Comparison of ENCODE assay signal across 8 cellular contexts in the genomic region with DNA sequence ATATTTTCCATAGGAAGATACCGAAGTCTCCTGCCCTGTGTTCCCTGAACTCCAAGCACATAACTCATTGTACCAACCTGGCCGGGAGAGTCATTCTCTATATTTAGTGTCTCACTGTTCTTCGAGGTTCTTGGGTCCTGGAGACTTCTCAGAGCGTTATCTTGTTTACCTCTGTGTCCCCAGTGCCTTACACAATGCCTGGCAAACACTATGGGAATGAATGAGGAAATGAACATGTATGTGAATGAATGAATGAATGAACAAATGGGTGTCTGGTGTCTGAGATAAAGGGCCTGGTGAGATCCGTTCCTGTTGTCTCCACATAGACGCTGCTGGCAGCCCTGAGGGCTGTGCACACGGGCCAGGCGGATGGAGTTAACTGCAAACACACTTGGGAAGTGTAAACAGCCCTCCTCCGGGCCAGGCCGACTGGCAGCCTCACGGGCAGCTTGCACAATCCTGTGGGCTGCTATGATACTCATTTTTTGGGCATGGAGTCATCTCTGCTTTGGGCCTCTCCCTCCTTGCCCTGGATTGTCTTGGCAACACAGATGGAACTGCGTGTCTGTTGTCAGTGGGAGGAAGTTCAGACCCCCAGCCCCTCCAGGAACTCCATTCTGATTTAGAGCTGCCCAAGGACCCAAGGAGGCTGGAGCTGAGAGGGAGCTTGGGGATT.
DNase-seq lines count a peak whose midpoint lies in the region; ATAC-seq, FAIRE-seq and TF ChIP-seq lines count a peak whose summit lies in the region.

No MANE protein-coding gene starts in this region.

- intact Hi-C loops in sigmoid colon (cut with DNase I) = no loop called here

- peak in 1 of 4 donors; percentile 4 for TF ChIP-seq EP300 in sigmoid colon (IDR thresholded peaks at IDR 0.05)

- no peak for FAIRE-seq in small intestine (lab: Jason Lieb, UNC)

- no peak for TF ChIP-seq POLR2A in sigmoid colon (IDR thresholded peaks at IDR 0.05)

- no peak for ATAC-seq in GM19467 (IDR thresholded peaks at IDR 0.05; ENCODE audit: unreplicated experiment)
- ATAC-seq in activated T-cell treated with anti-CD3 and anti-CD28 coated beads, Interleukin-2, amount 50 U/mL, for 4 hours = no peak

- H3K9me3 ChIP-seq in sigmoid colon (peaks cover 0 to 6% (median under 1%) of the 10 kb centered on the region in 4 donors), small intestine (ENCODE audit: control insufficient read depth, low read depth) (no peaks in the 10 kb centered on the region)

- peak overlapping the region; percentile 48 to 69 (median 62) for H3K27ac ChIP-seq in sigmoid colon
- H3K27ac ChIP-seq in small intestine (ENCODE audit: low read depth in 1 of 2, low read length in 1 of 2) = peak overlapping the region in 1 of 2 donors; percentile 24

- H3K9me3 Mint-ChIP-seq in activated T-cell treated with anti-CD3 and anti-CD28 coated beads, Interleukin-2, amount 50 U/mL, for 4 hours = peaks cover 5% of the 10 kb centered on the region

- H3K4me3 ChIP-seq in sigmoid colon (no peak overlapping the region), small intestine (ENCODE audit: low read depth in 1 of 2, low read length in 2 of 2) (no peak overlapping the region)

- H3K27me3 ChIP-seq in sigmoid colon = no peaks in the 10 kb centered on the region
- H3K27me3 ChIP-seq in small intestine (ENCODE audit: control insufficient read depth in 2 of 2, insufficient read depth in 2 of 2, low read length in 2 of 2) = no peaks in the 10 kb centered on the region

- H3K4me3 Mint-ChIP-seq in activated T-cell treated with anti-CD3 and anti-CD28 coated beads, Interleukin-2, amount 50 U/mL, for 4 hours = no peak overlapping the region

- no peak for TF ChIP-seq CTCF in sigmoid colon (IDR thresholded peaks at IDR 0.05)

- no peaks in the 10 kb centered on the region for H3K27me3 Mint-ChIP-seq in activated T-cell treated with anti-CD3 and anti-CD28 coated beads, Interleukin-2, amount 50 U/mL, for 4 hours (ENCODE audit: low read depth)

- H3K4me1 ChIP-seq in sigmoid colon = peaks cover 0 to 17% (median 9%) of the 10 kb centered on the region in 4 donors
- H3K4me1 ChIP-seq in small intestine (ENCODE audit: control insufficient read depth in 2 of 2, insufficient read depth in 1 of 2, low read depth in 1 of 2, low read length in 1 of 2) = no peaks in the 10 kb centered on the region

- WGBS in sigmoid colon, 2 donors = 27 to 44% methylated on average over 12 of the region's 12 CpGs
- 21 to 29% (median 23%) methylated on average over 12 of the region's 12 CpGs for WGBS in small intestine, 3 donors

- H3K36me3 ChIP-seq in sigmoid colon (no peaks in the 10 kb centered on the region), small intestine (ENCODE audit: control insufficient read depth in 2 of 2, insufficient read depth in 2 of 2, low read length in 2 of 2) (no peaks in the 10 kb centered on the region)

- no peaks in the 10 kb centered on the region for H3K4me1 Mint-ChIP-seq in activated T-cell treated with anti-CD3 and anti-CD28 coated beads, Interleukin-2, amount 50 U/mL, for 4 hours (ENCODE audit: low read depth)

- no peaks in the 10 kb centered on the region for H3K36me3 Mint-ChIP-seq in activated T-cell treated with anti-CD3 and anti-CD28 coated beads, Interleukin-2, amount 50 U/mL, for 4 hours (ENCODE audit: insufficient read depth)

- DNase-seq in ELR (ENCODE audit: low read depth) (peak; percentile 90), RPMI7951 (ENCODE audit: low read depth) (peak; percentile 94), fibroblast of peridontal ligament (ENCODE audit: extremely low read depth) (peak; percentile 98), sigmoid colon (peak; percentile 90), small intestine (no peak), HT-29 (ENCODE audit: low spot score) (no peak)
- no peak for DNase-seq in activated T-cell treated with anti-CD3 and anti-CD28 coated beads, Interleukin-2, amount 50 U/mL, for 4 hours

Comparison
In these comparisons a context has a peak if more than half of its experiments do, and no peak if none do; other contexts are left out.
1. DNase-seq: peak in ELR (single experiment), RPMI7951 (single experiment), fibroblast of peridontal ligament (single experiment) and sigmoid colon (single experiment); none in small intestine (single experiment), HT-29 (single experiment) and activated T-cell treated with anti-CD3 and anti-CD28 coated beads, Interleukin-2, amount 50 U/mL, for 4 hours (single experiment).